8 cellular contexts compared by ENCODE assay signal in genomic region chr13:48037346-48038173, GRCh38. TPM values are rescaled to one million over a fixed set of nuclear protein-coding genes. Genes with fewer than 3 reads are reported as not detected.
DNase-seq lines count a peak whose midpoint lies in the region; ATAC-seq and TF ChIP-seq lines count a peak whose summit lies in the region.

TSS of gene NUDT15 (plus strand) at chr13:48037726. CDS start at chr13:48037747, 21 bp downstream.

- 0 to 1% (median 0%) methylated on average over 10 to 82 of the region's 82 CpGs for WGBS in adrenal gland, 4 donors
- WGBS in heart left ventricle, 4 donors: 0 to 1% (median 0%) methylated on average over 45 to 82 of the region's 82 CpGs
- WGBS in upper lobe of left lung, 2 donors: 0% methylated on average over 26 to 57 of the region's 82 CpGs

- DNase-seq in GM13976 (ENCODE audit: low spot score): peak; percentile 95
- DNase-seq in NCI-H146 (lab: John Stamatoyannopoulos, UW): peak; percentile 95
- DNase-seq in T-helper 1 cell: peak; percentile 91 to 98 (median 94)
- peak; percentile 93 to 97 (median 95) for DNase-seq in adrenal gland
- DNase-seq in heart left ventricle: peak; percentile 93 to 96 (median 94)
- peak; percentile 85 to 99 (median 92) for DNase-seq in posterior cingulate gyrus
- DNase-seq in upper lobe of left lung: peak; percentile 94 to 97

- peak; percentile 89 for ATAC-seq in HG02870 (IDR thresholded peaks at IDR 0.05; ENCODE audit: unreplicated experiment)
- ATAC-seq in heart left ventricle: peak; percentile 97 to 99 (median 99)
- ATAC-seq in upper lobe of left lung (ENCODE audit: low FRiP score in 2 of 2): peak; percentile 99 to 100

- intact Hi-C loops in adrenal gland (cut with DNase I) (loop anchor here in 1 of 2 donors (10.0 kb wide), 1 partner anchor 57 kb away; the partner anchor contains the start of gene MED4), heart left ventricle (cut with DNase I) (loop anchor here in 4 of 10 donors (2.0 to 10.0 kb wide), 8 partner anchors 35 to 940 kb away; partner anchors contain the start of genes FNDC3A (in 2 of the 4), MED4 (in 2 of the 4), ITM2B (in 1 of the 4) and SUCLA2 (in 1 of the 4)), posterior cingulate gyrus (cut with DNase I) (loop anchor here (2.0 kb wide), 1 partner anchor 57 kb away; the partner anchor contains the start of gene MED4)

- TF ChIP-seq POLR2A in adrenal gland (IDR thresholded peaks at IDR 0.05) (peak; percentile 93), heart left ventricle (IDR thresholded peaks at IDR 0.05) (peak; percentile 7 to 79), upper lobe of left lung (IDR thresholded peaks at IDR 0.05) (peak in 3 of 4 donors; percentile 83 to 95 (median 94))

- H3K27me3 ChIP-seq in adrenal gland: no peaks in the 10 kb centered on the region
- no peaks in the 10 kb centered on the region for H3K27me3 ChIP-seq in heart left ventricle
- H3K27me3 ChIP-seq in upper lobe of left lung: no peaks in the 10 kb centered on the region

- in situ Hi-C loops in GM13976 (cut with MboI; ENCODE audit: low sequenced_read_pairs, unreplicated experiment): no loop called here

- H3K36me3 ChIP-seq in adrenal gland (replicated peaks in 1 of 2) (no peaks in the 10 kb centered on the region), heart left ventricle (peaks cover 0 to 31% (median 14%) of the 10 kb centered on the region in 9 donors), upper lobe of left lung (peaks cover 0 to 14% (median 5%) of the 10 kb centered on the region in 4 donors)

- peaks cover 9 to 10% of the 10 kb centered on the region in 2 donors for H3K4me1 ChIP-seq in adrenal gland (replicated peaks in 1 of 2)
- H3K4me1 ChIP-seq in heart left ventricle: peaks cover 2 to 22% (median 12%) of the 10 kb centered on the region in 12 donors
- H3K4me1 ChIP-seq in upper lobe of left lung: peaks cover 6 to 17% (median 14%) of the 10 kb centered on the region in 4 donors

- H3K9me3 ChIP-seq in adrenal gland (replicated peaks in 1 of 3) (no peaks in the 10 kb centered on the region), heart left ventricle (no peaks in the 10 kb centered on the region), upper lobe of left lung (no peaks in the 10 kb centered on the region)

- H3K27ac ChIP-seq in adrenal gland (peak within 1 kb of the TSS; percentile 94 to 98 (median 97)), heart left ventricle (peak within 1 kb of the TSS; percentile 78 to 99 (median 96)), upper lobe of left lung (peak within 1 kb of the TSS; percentile 90 to 96 (median 92))

- H3K4me3 ChIP-seq in adrenal gland: peak within 1 kb of the TSS; percentile 29 to 69 (median 50)
- peak within 1 kb of the TSS; percentile 43 to 85 (median 71) for H3K4me3 ChIP-seq in heart left ventricle
- H3K4me3 ChIP-seq in upper lobe of left lung: peak within 1 kb of the TSS; percentile 21 to 77 (median 66)

- peak in 1 of 4 donors; percentile 63 for TF ChIP-seq EP300 in upper lobe of left lung (IDR thresholded peaks at IDR 0.05)

- TF ChIP-seq CTCF in GM13976 (IDR thresholded peaks at IDR 0.05; ENCODE audit: borderline replicate concordance, control extremely low read depth, extremely low read depth, insufficient read depth, missing control alignments) (peak; percentile 99), adrenal gland (IDR thresholded peaks at IDR 0.05) (peak; percentile 96 to 100 (median 99)), heart left ventricle (IDR thresholded peaks at IDR 0.05) (peak; percentile 91 to 100 (median 96)), upper lobe of left lung (IDR thresholded peaks at IDR 0.05) (peak; percentile 97 to 100 (median 98))

RNA-seq across cellular contexts. Expression of gene NUDT15, which starts in this region (rescaled TPM):
- 10 to 100 TPM in 6 of 8 donors, 1 to 10 TPM in 2; 4.0 to 18.4 (median 11.9) TPM for total RNA-seq in adrenal gland
- polyA plus RNA-seq in adrenal gland: 10 to 100 TPM; 12.1 to 20.1 (median 13.6) TPM
- 10 to 100 TPM in 6 of 9 donors, 1 to 10 TPM in 3; 6.8 to 12.6 (median 10.4) TPM for total RNA-seq in heart left ventricle
- polyA plus RNA-seq in heart left ventricle: 10 to 100 TPM; 13.0 to 13.9 TPM
- total RNA-seq in upper lobe of left lung: 10 to 100 TPM in 3 of 6 donors, 1 to 10 TPM in 3; 4.0 to 12.5 (median 10.2) TPM

Comparison
In these comparisons a context has a peak if more than half of its experiments do, and no peak if none do; other contexts are left out.
1. Peak in every context shown above with its lines: DNase-seq, ATAC-seq, H3K4me3 ChIP-seq and H3K27ac ChIP-seq.
2. POLR2A ChIP-seq: peak in every context shown above with its lines; median percentile 94 in upper lobe of left lung; 93 in adrenal gland; 43 in heart left ventricle.